16 cellular contexts compared by ENCODE assay signal in genomic region chr18:48453330-48454063, GRCh38. TPM values are rescaled to one million over a fixed set of nuclear protein-coding genes. Genes with fewer than 3 reads are reported as not detected.
DNase-seq lines count a peak whose midpoint lies in the region; ATAC-seq and TF ChIP-seq lines count a peak whose summit lies in the region.
"Had no signal": no experiment of that assay in that cellular context is flagged by ENCODE, and none has a peak within 500 bp of the region (broad histone marks: within the 10 kb centered on the region; RNA-seq: fewer than 3 reads in every experiment).

No MANE protein-coding gene starts in this region.

- WGBS in thymus = 84% methylated on average over 9 of the region's 9 CpGs

- peaks cover 68% of the 10 kb centered on the region for H3K4me1 ChIP-seq in PC-9 (replicated peaks; ENCODE audit: insufficient read depth)
- H3K4me1 ChIP-seq in duodenal mucosa (ENCODE audit: control insufficient read depth in 1 of 2, insufficient read depth in 2 of 2, low read length in 2 of 2) = peaks cover 44 to 49% of the 10 kb centered on the region in 2 donors
- peaks cover 0 to 6% of the 10 kb centered on the region in 2 donors for H3K4me1 ChIP-seq in muscle layer of duodenum (ENCODE audit: control insufficient read depth in 1 of 2, insufficient read depth in 2 of 2, low read length in 2 of 2)
- H3K4me1 ChIP-seq in thymus (ENCODE audit: control insufficient read depth, insufficient read depth, low read length) = no peaks in the 10 kb centered on the region

- H3K9ac ChIP-seq in duodenal mucosa (ENCODE audit: low read depth in 1 of 2, low read length in 2 of 2) = peak overlapping the region; percentile 16 to 47

- no peaks in the 10 kb centered on the region for H3K9me3 ChIP-seq in PC-9 (ENCODE audit: insufficient read depth, low read depth)
- H3K9me3 ChIP-seq in duodenal mucosa (ENCODE audit: control insufficient read depth in 1 of 2, low read length in 2 of 2) = no peaks in the 10 kb centered on the region
- no peaks in the 10 kb centered on the region for H3K9me3 ChIP-seq in muscle layer of duodenum (ENCODE audit: control insufficient read depth in 1 of 2, low read length in 2 of 2)
- H3K9me3 ChIP-seq in thymus (ENCODE audit: control insufficient read depth) = no peaks in the 10 kb centered on the region
- H3K9me3 ChIP-seq: left ventricle myocardium inferior had no signal

- H3K27me3 ChIP-seq in PC-9 (ENCODE audit: insufficient read depth, low read depth) (no peaks in the 10 kb centered on the region), duodenal mucosa (ENCODE audit: control insufficient read depth in 1 of 2, insufficient read depth in 2 of 2, low read length in 2 of 2) (no peaks in the 10 kb centered on the region), muscle layer of duodenum (ENCODE audit: low read depth, low read length) (no peaks in the 10 kb centered on the region), thymus (ENCODE audit: control insufficient read depth, insufficient read depth) (peaks cover 4% of the 10 kb centered on the region)

- BruUV-seq in PC-9 (replicated peaks; lab: Mats Ljungman, UMichigan) = no TSS peak

- no peak; the same call in 1 of the 2 replicates for TF ChIP-seq CTCF in PC-9 (conservative IDR thresholded peaks at IDR 0.05)

- H3K36me3 Mint-ChIP-seq in naive thymus-derived CD8-positive, alpha-beta T cell = no peaks in the 10 kb centered on the region

- H3K4me3 Mint-ChIP-seq in naive thymus-derived CD8-positive, alpha-beta T cell = no peak overlapping the region

- H3K27me3 Mint-ChIP-seq in naive thymus-derived CD8-positive, alpha-beta T cell = peaks cover 17 to 59% (median 43%) of the 10 kb centered on the region in 5 donors

- H4K20me1 ChIP-seq in PC-9 (ENCODE audit: insufficient read depth) = no peaks in the 10 kb centered on the region

- H3K9me2 ChIP-seq in PC-9 (ENCODE audit: insufficient read depth) = no peaks in the 10 kb centered on the region

- peak overlapping the region; percentile 74 for H3K4me2 ChIP-seq in PC-9

- no peak for ATAC-seq in naive thymus-derived CD8-positive, alpha-beta T cell
- ATAC-seq: GM12878 had no signal

- peak overlapping the region in 1 of 10 donors; percentile 19 for H3K27ac Mint-ChIP-seq in naive thymus-derived CD8-positive, alpha-beta T cell

- intact Hi-C loops in PC-9 (cut with micrococcal nuclease; ENCODE audit: unreplicated experiment) = loop anchor here (2.0 kb wide), 1 partner anchor 523 kb away; the partner anchor contains the start of gene SMAD2

- H3K36me3 ChIP-seq in PC-9 (ENCODE audit: low read depth) = no peaks in the 10 kb centered on the region
- no peaks in the 10 kb centered on the region for H3K36me3 ChIP-seq in duodenal mucosa (ENCODE audit: control insufficient read depth in 1 of 2, insufficient read depth in 2 of 2, low read length in 2 of 2)
- no peaks in the 10 kb centered on the region for H3K36me3 ChIP-seq in muscle layer of duodenum (ENCODE audit: control insufficient read depth in 1 of 2, insufficient read depth in 2 of 2, low read length in 2 of 2)
- no peaks in the 10 kb centered on the region for H3K36me3 ChIP-seq in thymus (ENCODE audit: control insufficient read depth, insufficient read depth)
- H3K36me3 ChIP-seq: left ventricle myocardium inferior had no signal

- H3K4me1 Mint-ChIP-seq in naive thymus-derived CD8-positive, alpha-beta T cell = peaks cover 14 to 39% (median 32%) of the 10 kb centered on the region in 4 donors

- peak overlapping the region; percentile 36 for H2AFZ ChIP-seq in PC-9

- H3K79me2 ChIP-seq in PC-9 (ENCODE audit: low read depth) = no peaks in the 10 kb centered on the region

- H3K4me3 ChIP-seq in PC-9 = peak overlapping the region; percentile 19; the same call in 1 of the 2 replicates
- H3K4me3 ChIP-seq in duodenal mucosa (ENCODE audit: low read depth in 1 of 2, low read length in 2 of 2) = no peak overlapping the region
- no peak overlapping the region for H3K4me3 ChIP-seq in muscle layer of duodenum (ENCODE audit: low read depth in 1 of 2, low read length in 2 of 2)
- H3K4me3 ChIP-seq in thymus (ENCODE audit: low read length) = no peak overlapping the region
- H3K4me3 ChIP-seq: GM12878, left ventricle myocardium inferior had no signal

- DNase-seq in PC-9 (peak; percentile 83 to 95), NCI-H526 treated with DMSO at 0.1 percent for 48 hours (lab: John Stamatoyannopoulos, UW) (no peak), foreskin melanocyte (no peak), NOMO-1 treated with dmso at 0.1 percent for 144 hours (lab: John Stamatoyannopoulos, UW; ENCODE audit: unreplicated experiment) (no peak)
- no peak for DNase-seq in naive thymus-derived CD8-positive, alpha-beta T cell
- DNase-seq: activated gamma-delta T cell treated with Interleukin-2 at 50 U/mL for 16 hours, AML-193, COR-L47, Karpas-422, left ventricle myocardium inferior, SHP77 treated with DMSO at 0.1 percent for 48 hours had no signal

- H3F3A ChIP-seq in PC-9 (ENCODE audit: insufficient read depth, low read depth) = peaks cover 52% of the 10 kb centered on the region

- CTCF ChIA-PET in PC-9 (lab: Charles Lee) = no interaction called here

- POLR2A ChIA-PET in PC-9 (lab: Charles Lee; ENCODE audit: unreplicated experiment) = interaction anchor here (0.7 kb wide), 1 partner anchor 1826 kb away, joined by 5 read pairs; no protein-coding TSS in a partner anchor
- POLR2A ChIA-PET in naive thymus-derived CD8-positive, alpha-beta T cell (lab: Charles Lee) = no interaction called here

- peaks cover 0 to 3% (median 0%) of the 10 kb centered on the region in 9 donors for H3K9me3 Mint-ChIP-seq in naive thymus-derived CD8-positive, alpha-beta T cell

- H3K27ac ChIP-seq in PC-9 = peak overlapping the region; percentile 89
- peak overlapping the region; percentile 78 for H3K27ac ChIP-seq in duodenal mucosa (ENCODE audit: low read depth, low read length)
- peak overlapping the region; percentile 37 for H3K27ac ChIP-seq in muscle layer of duodenum (ENCODE audit: low read length)
- peak overlapping the region; percentile 15 for H3K27ac ChIP-seq in thymus (ENCODE audit: low read depth)
- H3K27ac ChIP-seq: left ventricle myocardium inferior had no signal

RNA-seq across cellular contexts. Expression of gene ZBTB7C, which starts 44.3 kb away (rescaled TPM):
- total RNA-seq in PC-9 (2021) = not detected in 2 replicates
- 0.73 TPM for polyA plus RNA-seq in thymus
- total RNA-seq in naive thymus-derived CD8-positive, alpha-beta T cell = not detected
- not detected for polyA plus RNA-seq in naive thymus-derived CD8-positive, alpha-beta T cell
- total RNA-seq: G401 had no signal

Comparison
In these comparisons a context has a peak if more than half of its experiments do, and no peak if none do; other contexts are left out.
1. DNase-seq: peak in PC-9 (2 of 2); none in NCI-H526 treated with DMSO at 0.1 percent for 48 hours (single experiment), foreskin melanocyte (single experiment), naive thymus-derived CD8-positive, alpha-beta T cell (0 of 10) and NOMO-1 treated with dmso at 0.1 percent for 144 hours (single experiment).
2. H3K27ac ChIP-seq: peak in every context shown above with its lines; median percentile 89 in PC-9; 78 in duodenal mucosa; 37 in muscle layer of duodenum; 15 in thymus.